In the genomic region with DNA sequence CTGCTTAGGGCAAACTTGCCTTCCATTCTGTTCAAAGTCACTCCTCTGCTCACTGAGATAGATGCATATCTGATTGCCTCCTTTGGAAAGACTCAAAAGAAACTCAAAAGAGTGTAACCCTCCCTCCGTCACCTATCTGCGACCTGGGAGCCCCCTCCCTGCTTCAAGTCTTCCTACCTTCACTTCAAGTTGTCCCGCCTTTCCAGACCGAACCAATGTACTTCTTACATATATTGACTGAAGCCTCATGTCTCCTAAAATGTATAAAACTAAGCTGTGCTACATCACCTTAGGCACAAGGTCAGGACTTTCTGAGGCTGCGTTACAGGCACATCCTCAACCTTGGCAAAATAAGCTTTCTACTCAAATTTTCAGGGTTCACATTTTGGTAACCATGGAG, we compare ENCODE assay signal across 16 cellular contexts.
"Had no signal": no experiment of that assay in that cellular context is flagged by ENCODE, and none has a peak within 500 bp of the region (broad histone marks: within the 10 kb centered on the region; RNA-seq: fewer than 3 reads in every experiment).

No MANE protein-coding gene starts in this region.

- H3K4me3 Mint-ChIP-seq: activated CD8-positive, alpha-beta T cell treated with anti-CD3 and anti-CD28 coated beads for 36 hours; mesothelial cell of epicardium had no signal

- H3K36me3 ChIP-seq: suprapubic skin, upper lobe of right lung had no signal

- H3K27me3 ChIP-seq: suprapubic skin, upper lobe of right lung had no signal

- H3K9ac ChIP-seq: parathyroid adenoma had no signal

- ATAC-seq: activated CD4-positive, CD25-positive, alpha-beta regulatory T cell treated with anti-CD3 and anti-CD28 coated beads, Interleukin-2, amount 50 U/mL, for 24 hours; activated CD8-positive, alpha-beta T cell treated with anti-CD3 and anti-CD28 coated beads for 36 hours; activated T-cell treated with anti-CD3 and anti-CD28 coated beads, Interleukin-2, amount 50 U/mL, for 72 hours; stimulated activated naive CD8-positive, alpha-beta T cell treated with anti-CD3 and anti-CD28 coated beads, Interleukin-15, Interleukin-2, amounts not matched to agents 100 U/mL and 50 U/mL, for 24 hours; upper lobe of right lung had no signal

- H3K4me1 ChIP-seq: upper lobe of right lung had no signal

- DNase-seq: activated CD8-positive, alpha-beta memory T cell treated with anti-CD3 and anti-CD28 coated beads, Interleukin-2, amount 50 U/mL, for 4 hours; activated CD8-positive, alpha-beta T cell treated with anti-CD3 and anti-CD28 coated beads for 36 hours; activated T-cell treated with anti-CD3 and anti-CD28 coated beads, Interleukin-2, amount 50 U/mL, for 72 hours; central memory CD4-positive, alpha-beta T cell; cortex of kidney; effector CD8-positive, alpha-beta T cell; kidney glomerular epithelial cell; stimulated activated CD4-positive, alpha-beta T cell treated with anti-CD3 and anti-CD28 coated beads, Interleukin-4, amount 100 ng/mL, for 1 hour; stimulated activated CD8-positive, alpha-beta memory T cell treated with anti-CD3 and anti-CD28 coated beads, Interleukin-4, amount 100 ng/mL, for 48 hours; stimulated activated naive CD8-positive, alpha-beta T cell treated with anti-CD3 and anti-CD28 coated beads, Interleukin-15, Interleukin-2, amounts not matched to agents 100 U/mL and 50 U/mL, for 24 hours; upper lobe of right lung had no signal

- H3K9me3 ChIP-seq: upper lobe of right lung had no signal

- H3K27ac ChIP-seq: epithelial cell of prostate, parathyroid adenoma, suprapubic skin, upper lobe of right lung had no signal

- H3K27ac Mint-ChIP-seq: activated CD8-positive, alpha-beta T cell treated with anti-CD3 and anti-CD28 coated beads for 36 hours; activated T-cell treated with anti-CD3 and anti-CD28 coated beads, Interleukin-2, amount 50 U/mL, for 72 hours had no signal

- H3K4me3 ChIP-seq: suprapubic skin, upper lobe of right lung had no signal

- H3K27me3 Mint-ChIP-seq: activated CD8-positive, alpha-beta T cell treated with anti-CD3 and anti-CD28 coated beads for 36 hours had no signal
